ENCODE assay signal across 20 cellular contexts in genomic region chr1:3461238-3461933, GRCh38. TPM values are rescaled to one million over a fixed set of nuclear protein-coding genes. Genes with fewer than 3 reads are reported as not detected.
DNase-seq lines count a peak whose midpoint lies in the region; ATAC-seq and TF ChIP-seq lines count a peak whose summit lies in the region.
"Had no signal": no experiment of that assay in that cellular context is flagged by ENCODE, and none has a peak within 500 bp of the region (broad histone marks: within the 10 kb centered on the region; RNA-seq: fewer than 3 reads in every experiment).

No MANE protein-coding gene starts in this region.

- no peak for TF ChIP-seq POLR2A in tibial nerve (IDR thresholded peaks at IDR 0.05)

- H3K4me3 ChIP-seq in right atrium auricular region (no peak overlapping the region), left ventricle myocardium inferior (no peak overlapping the region), muscle layer of duodenum (ENCODE audit: low read depth in 1 of 2, low read length in 2 of 2) (no peak overlapping the region), tibial nerve (no peak overlapping the region)
- H3K4me3 ChIP-seq: gastroesophageal sphincter, spleen, upper lobe of left lung had no signal

- TF ChIP-seq CTCF in right atrium auricular region (IDR thresholded peaks at IDR 0.05) (no peak), left ventricle myocardium inferior (IDR thresholded peaks at IDR 0.05; ENCODE audit: borderline replicate concordance) (no peak), tibial nerve (IDR thresholded peaks at IDR 0.05) (no peak)

- H3K27ac ChIP-seq in right atrium auricular region = no peak overlapping the region
- peak overlapping the region; percentile 64 for H3K27ac ChIP-seq in left ventricle myocardium inferior (replicated peaks)
- peak overlapping the region; percentile 53 for H3K27ac ChIP-seq in muscle layer of duodenum (ENCODE audit: low read length)
- peak overlapping the region; percentile 35 to 92 (median 84) for H3K27ac ChIP-seq in tibial nerve
- H3K27ac ChIP-seq: HL-60, upper lobe of left lung had no signal

- TF ChIP-seq EP300 in tibial nerve (IDR thresholded peaks at IDR 0.05) = no peak

- H3K36me3 ChIP-seq in right atrium auricular region (no peaks in the 10 kb centered on the region), left ventricle myocardium inferior (no peaks in the 10 kb centered on the region), muscle layer of duodenum (ENCODE audit: control insufficient read depth in 1 of 2, insufficient read depth in 2 of 2, low read length in 2 of 2) (no peaks in the 10 kb centered on the region), tibial nerve (no peaks in the 10 kb centered on the region)
- H3K36me3 ChIP-seq: gastroesophageal sphincter, spleen, upper lobe of left lung had no signal

- no peak for ATAC-seq in Right ventricle myocardium superior (ENCODE audit: poor library complexity)
- no peak for ATAC-seq in GM21619 (IDR thresholded peaks at IDR 0.05; ENCODE audit: unreplicated experiment)
- no peak for ATAC-seq in left lobe of liver
- no peak for ATAC-seq in GM19023 (IDR thresholded peaks at IDR 0.05; ENCODE audit: unreplicated experiment)
- ATAC-seq: gastroesophageal sphincter, T-cell had no signal

- intact Hi-C loops in Right ventricle myocardium superior (cut with DNase I) = no loop called here
- intact Hi-C loops in left ventricle myocardium inferior (cut with micrococcal nuclease) = no loop called here

- DNase-seq in Right ventricle myocardium superior = peak; percentile 17
- DNase-seq in right atrium auricular region (ENCODE audit: low spot score) = no peak
- DNase-seq in left ventricle myocardium inferior = no peak
- DNase-seq in tibial nerve (ENCODE audit: low spot score in 2 of 2) = no peak
- no peak for DNase-seq in left lobe of liver (ENCODE audit: low spot score)
- DNase-seq: activated CD4-positive, alpha-beta T cell treated with anti-CD3 and anti-CD28 coated beads for 4 hours; activated naive CD4-positive, alpha-beta T cell treated with anti-CD3 and anti-CD28 coated beads, Interleukin-2, amount 50 U/mL, for 16 hours; activated T-cell treated with anti-CD3 and anti-CD28 coated beads, Interleukin-2, amount 50 U/mL, for 48 hours; DMS79 treated with DMSO at 0.1 percent for 48 hours; NCI-H1092 treated with DMSO at 0.1 percent for 48 hours; NCI-H2081; stimulated activated CD4-positive, alpha-beta T cell treated with anti-CD3 and anti-CD28 coated beads, Interleukin-4, amount 100 ng/mL, for 4 hours; T-cell had no signal

- H3K27me3 ChIP-seq in right atrium auricular region (no peaks in the 10 kb centered on the region), left ventricle myocardium inferior (ENCODE audit: low read depth) (no peaks in the 10 kb centered on the region), muscle layer of duodenum (ENCODE audit: low read depth, low read length) (no peaks in the 10 kb centered on the region), tibial nerve (no peaks in the 10 kb centered on the region)
- H3K27me3 ChIP-seq: upper lobe of left lung had no signal

- 92 to 93% methylated on average over 18 to 30 of the region's 30 CpGs for WGBS in tibial nerve, 2 donors

- H3K4me1 ChIP-seq in right atrium auricular region (peaks cover 0 to 31% of the 10 kb centered on the region in 2 donors), left ventricle myocardium inferior (peaks cover 44% of the 10 kb centered on the region), muscle layer of duodenum (ENCODE audit: control insufficient read depth in 1 of 2, insufficient read depth in 2 of 2, low read length in 2 of 2) (peaks cover 0 to 10% of the 10 kb centered on the region in 2 donors), tibial nerve (peaks cover 0 to 60% (median 14%) of the 10 kb centered on the region in 4 donors)

- no peaks in the 10 kb centered on the region for H3K9me3 ChIP-seq in right atrium auricular region
- H3K9me3 ChIP-seq in left ventricle myocardium inferior (replicated peaks) = no peaks in the 10 kb centered on the region
- no peaks in the 10 kb centered on the region for H3K9me3 ChIP-seq in muscle layer of duodenum (ENCODE audit: control insufficient read depth in 1 of 2, low read length in 2 of 2)
- no peaks in the 10 kb centered on the region for H3K9me3 ChIP-seq in tibial nerve
- H3K9me3 ChIP-seq: gastroesophageal sphincter, spleen, upper lobe of left lung had no signal

RNA-seq across cellular contexts. Expression of gene ARHGEF16, which starts 6.9 kb away (rescaled TPM):
- total RNA-seq in Right ventricle myocardium superior (0.89 TPM), right atrium auricular region (1 to 10 TPM in 1 of 2 donors, under 1 TPM in 1; 0.22 to 1.5 TPM), left ventricle myocardium inferior (0.52 TPM), tibial nerve (10 to 100 TPM; 10.0 to 19.2 (median 17.1) TPM), left lobe of liver (8.1 TPM)

Comparison
In these comparisons a context has a peak if more than half of its experiments do, and no peak if none do; other contexts are left out.
1. H3K27ac ChIP-seq: peak in left ventricle myocardium inferior (single experiment), muscle layer of duodenum (single experiment) and tibial nerve (4 of 4); none in right atrium auricular region (0 of 2).